Comparison of ENCODE assay signal across 8 cellular contexts in the genomic region with DNA sequence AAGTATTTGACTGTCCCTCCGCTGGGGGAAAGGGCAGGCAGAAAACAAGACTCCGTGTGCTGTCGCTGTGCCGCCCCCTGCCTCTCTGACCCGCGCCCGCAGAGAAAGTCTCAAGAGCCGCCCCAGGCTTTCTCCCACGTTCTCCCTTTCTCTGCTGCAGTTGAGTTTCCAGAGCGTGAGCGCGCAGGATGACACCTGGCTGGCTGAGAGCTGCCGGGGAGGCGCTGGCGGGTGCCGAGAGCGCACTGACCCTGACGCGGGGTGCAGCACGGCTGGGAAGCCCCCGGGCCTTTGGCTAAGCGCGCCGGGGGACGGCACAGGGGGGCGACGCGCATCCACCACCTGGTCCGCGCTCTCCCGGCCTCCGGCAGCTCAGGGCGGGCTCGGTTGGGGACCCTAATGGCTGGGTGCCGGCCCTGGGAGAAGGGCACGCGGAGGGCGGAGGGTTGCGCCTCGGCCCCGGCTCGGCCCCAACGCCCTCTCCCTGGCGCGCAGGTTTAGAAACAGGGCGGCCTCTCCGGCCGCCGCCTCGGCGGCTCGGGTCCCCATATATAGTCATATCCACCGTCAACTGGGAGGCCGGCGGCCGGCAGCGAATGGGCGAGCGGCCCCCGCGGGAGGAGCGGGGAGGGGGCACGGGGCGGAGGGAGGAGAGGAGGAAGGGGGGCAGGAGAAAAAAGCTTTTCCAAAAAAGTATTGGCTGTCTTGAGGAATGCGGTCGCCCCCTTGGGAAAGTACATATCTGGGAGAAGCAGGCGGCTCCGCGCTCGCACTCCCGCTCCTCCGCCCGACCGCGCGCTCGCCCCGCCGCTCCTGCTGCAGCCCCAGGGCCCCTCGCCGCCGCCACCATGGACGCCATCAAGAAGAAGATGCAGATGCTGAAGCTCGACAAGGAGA. TPM values are rescaled to one million over a fixed set of nuclear protein-coding genes. Genes with fewer than 3 reads are reported as not detected.
A peak's percentile ranks its signal among the peaks of the same experiment; 100 is the strongest.
DNase-seq lines count a peak whose midpoint lies in the region; ATAC-seq lines count a peak whose summit lies in the region.

TPM1 (plus strand) TSS at position 766 of the 897 bp plus-strand sequence; CDS start at position 849, 83 bp downstream.

- no peak within 1 kb of the TSS for H4K8ac ChIP-seq in neuronal stem cell (ENCODE audit: low read depth, low read length)

- H3K27ac Mint-ChIP-seq in activated naive CD4-positive, alpha-beta T cell treated with anti-CD3 and anti-CD28 coated beads, Interleukin-2, amount 50 U/mL, for 72 hours, result no peak within 1 kb of the TSS

- WGBS in neuronal stem cell (ENCODE audit: extremely low coverage in 2 of 2, insufficient read length in 2 of 2, insufficient replicate concordance in 1 of 2), 2 donors, result no CpG with 5 or more reads among the region's 84 CpGs

- H3K4me3 ChIP-seq in neuronal stem cell (ENCODE audit: low read length in 2 of 2), result peak within 1 kb of the TSS; percentile 69 to 98

- peak within 1 kb of the TSS; percentile 97 for H3K4ac ChIP-seq in neuronal stem cell (ENCODE audit: low read length)

- peak within 1 kb of the TSS; percentile 100 for H3K9ac ChIP-seq in neuronal stem cell (ENCODE audit: low read depth, low read length, poor library complexity)

- peaks cover 0 to 27% (median 0%) of the 10 kb centered on the region in 3 experiments for H3K27me3 ChIP-seq in neuronal stem cell (ENCODE audit: control insufficient read depth in 3 of 3, insufficient read depth in 3 of 3, low read depth in 1 of 3, low read length in 3 of 3)

- peak within 1 kb of the TSS; percentile 97 for H3K14ac ChIP-seq in neuronal stem cell (ENCODE audit: low read length)

- H3K27ac ChIP-seq in neuronal stem cell (replicated peaks; ENCODE audit: low read length), result peak within 1 kb of the TSS; percentile 98

- H3K36me3 ChIP-seq in neuronal stem cell (replicated peaks in 1 of 2; ENCODE audit: control insufficient read depth in 2 of 2, insufficient read depth in 2 of 2, low read length in 2 of 2), result peaks cover 13 to 32% of the 10 kb centered on the region in 2 donors

- H3K9me3 ChIP-seq in neuronal stem cell (replicated peaks in 1 of 2; ENCODE audit: control insufficient read depth in 2 of 2, insufficient read depth in 1 of 2, low read depth in 1 of 2, low read length in 2 of 2), result peaks cover 0 to 3% of the 10 kb centered on the region in 2 donors

- peak within 1 kb of the TSS; percentile 95 for H2AK5ac ChIP-seq in neuronal stem cell (ENCODE audit: low read depth, low read length)

- H2BK5ac ChIP-seq in neuronal stem cell (ENCODE audit: low read length), result peak within 1 kb of the TSS; percentile 100

- peak within 1 kb of the TSS; percentile 84 for H2BK120ac ChIP-seq in neuronal stem cell (ENCODE audit: low read depth, low read length)

- H2AFZ ChIP-seq in neuronal stem cell (ENCODE audit: low read length), result peak within 1 kb of the TSS; percentile 96

- peak; percentile 55 to 83 for ATAC-seq in activated naive CD4-positive, alpha-beta T cell treated with anti-CD3 and anti-CD28 coated beads, Interleukin-2, amount 50 U/mL, for 72 hours
- ATAC-seq in HG03196 (IDR thresholded peaks at IDR 0.05; ENCODE audit: unreplicated experiment) (no peak), GM21825 (IDR thresholded peaks at IDR 0.05; ENCODE audit: unreplicated experiment) (no peak)

- peak within 1 kb of the TSS; percentile 90 for H2BK15ac ChIP-seq in neuronal stem cell (ENCODE audit: low read length)

- H3K4me2 ChIP-seq in neuronal stem cell (ENCODE audit: insufficient read depth, low read length, poor library complexity, severe bottlenecking), result peak within 1 kb of the TSS; percentile 88

- peak within 1 kb of the TSS; percentile 92 for H4K91ac ChIP-seq in neuronal stem cell (ENCODE audit: low read depth, low read length, poor library complexity)

- H2BK12ac ChIP-seq in neuronal stem cell (ENCODE audit: low read length), result peak within 1 kb of the TSS; percentile 78

- peaks cover 6% of the 10 kb centered on the region for H3K79me1 ChIP-seq in neuronal stem cell (ENCODE audit: low read depth, low read length)

- peak within 1 kb of the TSS; percentile 94 for H3K23ac ChIP-seq in neuronal stem cell (ENCODE audit: low read depth, low read length, poor library complexity)

- peak within 1 kb of the TSS; percentile 100 for H3K18ac ChIP-seq in neuronal stem cell (ENCODE audit: low read length)

- H3K9me3 Mint-ChIP-seq in activated naive CD4-positive, alpha-beta T cell treated with anti-CD3 and anti-CD28 coated beads, Interleukin-2, amount 50 U/mL, for 72 hours, result no peaks in the 10 kb centered on the region

- DNase-seq in DMS79 (lab: John Stamatoyannopoulos, UW) (peak; percentile 13), LHCN-M2 (ENCODE audit: low read depth) (peak; percentile 82), glomerular visceral epithelial cell (ENCODE audit: extremely low spot score) (peak; percentile 98), neuronal stem cell (ENCODE audit: low spot score) (peak; percentile 94), NCI-H1092 treated with DMSO at 0.1 percent for 48 hours (lab: John Stamatoyannopoulos, UW) (no peak)
- peak in 1 of 2 donors; percentile 45 for DNase-seq in activated naive CD4-positive, alpha-beta T cell treated with anti-CD3 and anti-CD28 coated beads, Interleukin-2, amount 50 U/mL, for 72 hours (ENCODE audit: low spot score in 2 of 2)

- H3K4me1 ChIP-seq in neuronal stem cell (ENCODE audit: control insufficient read depth in 2 of 2, insufficient read depth in 1 of 2, low read depth in 1 of 2, low read length in 2 of 2), result peaks cover 16 to 22% of the 10 kb centered on the region in 2 donors

- H3K36me3 Mint-ChIP-seq in activated naive CD4-positive, alpha-beta T cell treated with anti-CD3 and anti-CD28 coated beads, Interleukin-2, amount 50 U/mL, for 72 hours, result no peaks in the 10 kb centered on the region

RNA-seq across cellular contexts. Expression of gene TPM1, which starts in this region (rescaled TPM):
- 192 and 202 TPM in 2 replicates for total RNA-seq in LHCN-M2 (2014; rRNA removed)
- polyA plus RNA-seq in LHCN-M2 (2012), result 1,083 TPM
- total RNA-seq in activated naive CD4-positive, alpha-beta T cell treated with anti-CD3 and anti-CD28 coated beads, Interleukin-2, amount 50 U/mL, for 72 hours, result 1 to 10 TPM; 6.5 to 8.6 TPM
- polyA plus RNA-seq in neuronal stem cell (2013, experiment 1 of 2), result 1,430 TPM
- 1,425 TPM for polyA plus RNA-seq in neuronal stem cell (2013, experiment 2 of 2)

Comparison
In these comparisons a context has a peak if more than half of its experiments do, and no peak if none do; other contexts are left out.
1. RNA of gene TPM1 (total RNA-seq): 192 to 202 TPM in LHCN-M2; 6.5 to 8.6 TPM in activated naive CD4-positive, alpha-beta T cell treated with anti-CD3 and anti-CD28 coated beads, Interleukin-2, amount 50 U/mL, for 72 hours; every median in the first group is over 10 times any median in the second.
2. ATAC-seq: peak in activated naive CD4-positive, alpha-beta T cell treated with anti-CD3 and anti-CD28 coated beads, Interleukin-2, amount 50 U/mL, for 72 hours (2 of 2); none in HG03196 (single experiment) and GM21825 (single experiment).